Comparison of ENCODE assay signal across 27 cellular contexts in genomic region chr9:86962692-86963091, GRCh38. TPM values are rescaled to one million over a fixed set of nuclear protein-coding genes. Genes with fewer than 3 reads are reported as not detected.
"Had no signal": no experiment of that assay in that cellular context is flagged by ENCODE, and none has a peak within 500 bp of the region (broad histone marks: within the 10 kb centered on the region; RNA-seq: fewer than 3 reads in every experiment).

No MANE protein-coding gene starts in this region.

- H3K4me1 Mint-ChIP-seq: activated CD4-positive, alpha-beta T cell treated with anti-CD3 and anti-CD28 coated beads, Interleukin-2, amount 10 ng/mL, durations not matched to agents 24 days and 14 days had no signal

- H3K27ac ChIP-seq: adrenal gland, body of pancreas, SJCRH30, SK-N-MC, WERI-Rb-1 had no signal

- H3K4me3 Mint-ChIP-seq: activated CD4-positive, alpha-beta T cell treated with anti-CD3 and anti-CD28 coated beads, Interleukin-2, amount 10 ng/mL, durations not matched to agents 24 days and 14 days; activated CD8-positive, alpha-beta T cell treated with anti-CD3 and anti-CD28 coated beads for 36 hours; activated naive CD4-positive, alpha-beta T cell treated with anti-CD3 and anti-CD28 coated beads for 36 hours; activated T-helper 1 cell treated with anti-CD3 and anti-CD28 coated beads, Interleukin-12 subunit alpha, Interleukin-12 subunit beta, Interleukin-2, Interleukin-4 antibody, amounts not matched to agents 30 ng/mL and 10 ng/mL and 1 ng/mL, durations not matched to agents 14 hours and 24 hours and 36 hours had no signal

- H3K9me3 Mint-ChIP-seq: activated CD4-positive, alpha-beta T cell treated with anti-CD3 and anti-CD28 coated beads, Interleukin-2, amount 10 ng/mL, durations not matched to agents 24 days and 14 days; activated CD8-positive, alpha-beta T cell treated with anti-CD3 and anti-CD28 coated beads for 36 hours; activated naive CD4-positive, alpha-beta T cell treated with anti-CD3 and anti-CD28 coated beads for 36 hours; activated naive CD4-positive, alpha-beta T cell treated with anti-CD3 and anti-CD28 coated beads, Interleukin-2, amount 50 U/mL, for 72 hours; activated T-helper 1 cell treated with anti-CD3 and anti-CD28 coated beads, Interleukin-12 subunit alpha, Interleukin-12 subunit beta, Interleukin-2, Interleukin-4 antibody, amounts not matched to agents 30 ng/mL and 10 ng/mL and 1 ng/mL, durations not matched to agents 14 hours and 24 hours and 36 hours had no signal

- H3K36me3 ChIP-seq: adrenal gland, SJCRH30, WERI-Rb-1 had no signal

- H3K9me3 ChIP-seq: adrenal gland, body of pancreas, SJCRH30 had no signal

- H3K27ac Mint-ChIP-seq: activated CD4-positive, alpha-beta T cell treated with anti-CD3 and anti-CD28 coated beads, Interleukin-2, amount 10 ng/mL, durations not matched to agents 24 days and 14 days; activated CD8-positive, alpha-beta T cell treated with anti-CD3 and anti-CD28 coated beads for 36 hours; activated naive CD4-positive, alpha-beta T cell treated with anti-CD3 and anti-CD28 coated beads for 36 hours; activated naive CD4-positive, alpha-beta T cell treated with anti-CD3 and anti-CD28 coated beads, Interleukin-2, amount 50 U/mL, for 72 hours; activated T-helper 1 cell treated with anti-CD3 and anti-CD28 coated beads, Interleukin-12 subunit alpha, Interleukin-12 subunit beta, Interleukin-2, Interleukin-4 antibody, amounts not matched to agents 30 ng/mL and 10 ng/mL and 1 ng/mL, durations not matched to agents 14 hours and 24 hours and 36 hours had no signal

- H3K36me3 Mint-ChIP-seq: activated naive CD4-positive, alpha-beta T cell treated with anti-CD3 and anti-CD28 coated beads, Interleukin-2, amount 50 U/mL, for 72 hours had no signal

- H3K4me1 ChIP-seq: adrenal gland had no signal

- DNase-seq: activated CD4-positive, alpha-beta T cell treated with anti-CD3 and anti-CD28 coated beads for 1 hour; activated CD4-positive, alpha-beta T cell treated with anti-CD3 and anti-CD28 coated beads, Interleukin-2, amount 10 ng/mL, durations not matched to agents 24 days and 14 days; activated CD4-positive, alpha-beta T cell treated with anti-CD3 and anti-CD28 coated beads, Interleukin-2, amount 50 U/mL, for 4 hours; activated CD4-positive, CD25-positive, alpha-beta regulatory T cell; activated CD8-positive, alpha-beta T cell treated with anti-CD3 and anti-CD28 coated beads for 36 hours; activated gamma-delta T cell treated with Interleukin-2 at 50 U/mL for 16 hours; activated naive CD4-positive, alpha-beta T cell treated with anti-CD3 and anti-CD28 coated beads for 36 hours; activated T-cell treated with anti-CD3 and anti-CD28 coated beads, Interleukin-2, amount 50 U/mL, for 1 hour; adrenal gland; caudate nucleus; NCI-H1092 treated with DMSO at 0.1 percent for 48 hours; NCI-H1417; NCI-H1694; NCI-H1930; NCI-H2081 treated with DMSO at 0.1 percent for 48 hours; NCI-H345; NCI-H524 treated with DMSO at 0.1 percent for 48 hours; SHP77; SJCRH30; T1000; WERI-Rb-1 had no signal

- H3K27me3 ChIP-seq: adrenal gland, body of pancreas, SJCRH30 had no signal

- ATAC-seq: activated CD8-positive, alpha-beta T cell treated with anti-CD3 and anti-CD28 coated beads for 36 hours; activated naive CD4-positive, alpha-beta T cell treated with anti-CD3 and anti-CD28 coated beads, Interleukin-2, amount 50 U/mL, for 72 hours; body of pancreas; Panc1 had no signal

- H3K4me3 ChIP-seq: adrenal gland, body of pancreas, SJCRH30, SK-N-MC had no signal

RNA-seq across cellular contexts. Expression of gene GAS1, which starts 15.4 kb away (rescaled TPM):
- total RNA-seq: T-helper 1 cell treated with Interleukin-12 subunit alpha and Interleukin-12 subunit beta and Interleukin-4 antibody, amounts not matched to agents 30 ng/mL and 1 ng/mL, for 36 hours had no signal
